ENCODE assay signal across 8 cellular contexts in genomic region chr3:51390186-51390585, GRCh38. TPM values are rescaled to one million over a fixed set of nuclear protein-coding genes. Genes with fewer than 3 reads are reported as not detected.
DNase-seq lines count a peak whose midpoint lies in the region; ATAC-seq and TF ChIP-seq lines count a peak whose summit lies in the region.

No MANE protein-coding gene starts in this region.

- H3K4me1 Mint-ChIP-seq in CD8-positive, alpha-beta T cell (ENCODE audit: low read depth): peaks cover 69% of the 10 kb centered on the region

- peaks cover 50% of the 10 kb centered on the region for H3K36me3 Mint-ChIP-seq in CD8-positive, alpha-beta T cell

- no peaks in the 10 kb centered on the region for H4K20me1 ChIP-seq in OCI-LY1 (ENCODE audit: insufficient read depth, low read length)

- CTCF ChIA-PET in CD8-positive, alpha-beta T cell (lab: Charles Lee): interaction anchor here (0.8 to 3.8 kb wide), 26 partner anchors 8 to 821 kb away, joined by 3 to 31 read pairs (median 4); partner anchors contain the start of genes CISH, DCAF1, HEMK1 and MAPKAPK3

- peaks cover 11% of the 10 kb centered on the region; the same call in 1 of the 2 replicates for H3F3A ChIP-seq in OCI-LY1 (ENCODE audit: insufficient read depth, low read length)

- no peak overlapping the region for H3K4me3 ChIP-seq in CD8-positive, alpha-beta T cell (ENCODE audit: low read depth, low read length)
- H3K4me3 ChIP-seq in OCI-LY1 (ENCODE audit: low read depth, low read length, poor library complexity, severe bottlenecking) (peak overlapping the region; percentile 68), epithelial cell of proximal tubule (ENCODE audit: low read depth, low read length) (peak overlapping the region; percentile 45)

- H3K27ac Mint-ChIP-seq in CD8-positive, alpha-beta T cell: peak overlapping the region; percentile 87

- POLR2A ChIA-PET in CD8-positive, alpha-beta T cell (lab: Charles Lee): interaction anchor here (1.1 to 1.5 kb wide), 2 partner anchors 109 to 292 kb away, joined by 3 to 5 read pairs; partner anchors contain the start of gene DCAF1

- H3K27me3 Mint-ChIP-seq in CD8-positive, alpha-beta T cell (ENCODE audit: low read depth): no peaks in the 10 kb centered on the region

- H3K9me3 ChIP-seq in CD8-positive, alpha-beta T cell (ENCODE audit: low read length): no peaks in the 10 kb centered on the region
- H3K9me3 ChIP-seq in OCI-LY1 (ENCODE audit: low read length): no peaks in the 10 kb centered on the region; the same call in 1 of the 2 replicates

- no peak for TF ChIP-seq CTCF in CD8-positive, alpha-beta T cell (IDR thresholded peaks at IDR 0.05)
- TF ChIP-seq CTCF in OCI-LY1 (IDR thresholded peaks at IDR 0.05; ENCODE audit: low read length): no peak
- TF ChIP-seq CTCF in epithelial cell of proximal tubule (conservative IDR thresholded peaks at IDR 0.05; ENCODE audit: low read depth, low read length): no peak

- peak in 1 of 7 experiments; percentile 48 for DNase-seq in CD8-positive, alpha-beta T cell
- DNase-seq in epithelial cell of proximal tubule (ENCODE audit: low read depth): no peak
- DNase-seq in posterior vena cava (ENCODE audit: low spot score): peak; percentile 78
- no peak for DNase-seq in NCI-H2227 treated with DMSO at 0.1 percent for 48 hours (lab: John Stamatoyannopoulos, UW)
- no peak for DNase-seq in 8988T
- no peak for DNase-seq in SKM-1 treated with dmso at 0.1 percent for 144 hours (lab: John Stamatoyannopoulos, UW; ENCODE audit: unreplicated experiment)

- H3K27ac ChIP-seq in CD8-positive, alpha-beta T cell (ENCODE audit: low read depth, low read length): peak overlapping the region; percentile 71
- H3K27ac ChIP-seq in OCI-LY1 (ENCODE audit: low read depth, low read length, poor library complexity, severe bottlenecking): peak overlapping the region; percentile 62

- H3K4me1 ChIP-seq in CD8-positive, alpha-beta T cell (ENCODE audit: insufficient read depth, low read length): peaks cover 54% of the 10 kb centered on the region
- H3K4me1 ChIP-seq in OCI-LY1 (ENCODE audit: insufficient read depth, low read length, severe bottlenecking): peaks cover 86% of the 10 kb centered on the region

- H3K79me2 ChIP-seq in OCI-LY1 (ENCODE audit: insufficient read depth, low read length): peaks cover 33% of the 10 kb centered on the region

- no peaks in the 10 kb centered on the region for H3K9me3 Mint-ChIP-seq in CD8-positive, alpha-beta T cell

- peaks cover 29% of the 10 kb centered on the region for H3K36me3 ChIP-seq in CD8-positive, alpha-beta T cell (ENCODE audit: insufficient read depth, low read length)
- H3K36me3 ChIP-seq in OCI-LY1 (ENCODE audit: insufficient read depth, low read length): peaks cover 77% of the 10 kb centered on the region

- H2AFZ ChIP-seq in OCI-LY1 (ENCODE audit: low read length): no peak overlapping the region

- H3K4me2 ChIP-seq in OCI-LY1 (ENCODE audit: low read length): peak overlapping the region; percentile 89

- no peaks in the 10 kb centered on the region for H3K9me2 ChIP-seq in OCI-LY1 (ENCODE audit: low read depth, low read length)

- H3K4me3 Mint-ChIP-seq in CD8-positive, alpha-beta T cell: peak overlapping the region; percentile 80

- no peak for ATAC-seq in CD8-positive, alpha-beta T cell
- no peak for ATAC-seq in GM21528 (IDR thresholded peaks at IDR 0.05; ENCODE audit: low FRiP score, unreplicated experiment)

- no peaks in the 10 kb centered on the region for H3K27me3 ChIP-seq in CD8-positive, alpha-beta T cell (ENCODE audit: insufficient read depth, low read length)
- H3K27me3 ChIP-seq in OCI-LY1 (ENCODE audit: insufficient read depth, low read length): no peaks in the 10 kb centered on the region

- H3K9ac ChIP-seq in OCI-LY1 (ENCODE audit: low read length): peak overlapping the region; percentile 80; the same call in 1 of the 2 replicates

- intact Hi-C loops in CD8-positive, alpha-beta T cell (cut with DNase I, micrococcal nuclease): loop anchor here (2.0 to 10.0 kb wide), 7 partner anchors 405 to 1297 kb away; partner anchors contain the start of genes ABHD14B (in 1 of the 2), DUSP7 (in 1 of the 2), GNL3 (in 1 of the 2) and HEMK1 (in 1 of the 2)
- intact Hi-C loops in posterior vena cava (cut with DNase I): no loop called here

RNA-seq across cellular contexts. Expression of gene RBM15B, which starts 0.9 kb away (rescaled TPM):
- 10 to 100 TPM; 29.5 to 29.8 TPM for total RNA-seq in CD8-positive, alpha-beta T cell
- total RNA-seq in epithelial cell of proximal tubule (25.6 and 39.1 TPM in 2 replicates), posterior vena cava (10 to 100 TPM; 20.2 to 22.7 TPM)

RNA-seq across cellular contexts. Expression of gene MANF, which starts 5.1 kb away (rescaled TPM):
- total RNA-seq in CD8-positive, alpha-beta T cell: 10 to 100 TPM; 32.2 to 35.0 TPM
- total RNA-seq in epithelial cell of proximal tubule (151 and 265 TPM in 2 replicates), posterior vena cava (10 to 100 TPM; 72.6 to 79.2 TPM)

Comparison
In these comparisons a context has a peak if more than half of its experiments do, and no peak if none do; other contexts are left out.
1. intact Hi-C loops: an anchor here in CD8-positive, alpha-beta T cell (2.0 to 10.0 kb wide); none called in posterior vena cava.